Comparison of ENCODE assay signal across 18 cellular contexts in the genomic region with DNA sequence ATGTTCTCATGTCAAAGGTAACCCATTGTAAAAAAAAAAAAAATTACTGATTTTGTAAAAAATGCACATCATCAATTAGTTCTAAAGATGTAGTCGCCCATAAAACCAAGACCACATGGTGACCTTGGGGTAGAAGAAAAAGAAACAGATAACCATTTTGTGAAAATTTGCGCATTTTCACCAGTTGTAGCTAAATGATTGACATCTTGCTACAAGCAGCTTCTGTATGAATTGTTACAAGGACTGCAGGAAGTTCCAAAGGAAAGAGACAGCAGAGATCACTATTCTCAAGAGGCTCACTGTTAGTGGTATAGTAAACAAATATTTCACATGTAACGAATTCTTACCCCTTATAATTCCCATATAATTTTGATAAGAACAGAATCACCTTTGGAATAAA. TPM values are rescaled to one million over a fixed set of nuclear protein-coding genes. Genes with fewer than 3 reads are reported as not detected.
DNase-seq lines count a peak whose midpoint lies in the region; ATAC-seq, FAIRE-seq and TF ChIP-seq lines count a peak whose summit lies in the region.
"Had no signal": no experiment of that assay in that cellular context is flagged by ENCODE, and none has a peak within 500 bp of the region (broad histone marks: within the 10 kb centered on the region; RNA-seq: fewer than 3 reads in every experiment).

No MANE protein-coding gene starts in this region.

- intact Hi-C loops in activated naive CD4-positive, alpha-beta T cell treated with anti-CD3 and anti-CD28 coated beads for 36 hours (cut with micrococcal nuclease): no loop called here
- intact Hi-C loops in kidney (cut with DNase I): no loop called here
- intact Hi-C loops in pancreas (cut with DNase I): no loop called here

- peak overlapping the region; percentile 70 for H3K27ac Mint-ChIP-seq in activated naive CD4-positive, alpha-beta T cell treated with anti-CD3 and anti-CD28 coated beads, Interleukin-2, amount 50 U/mL, for 24 hours
- no peak overlapping the region for H3K27ac Mint-ChIP-seq in activated naive CD4-positive, alpha-beta T cell treated with anti-CD3 and anti-CD28 coated beads for 36 hours
- peak overlapping the region; percentile 31 for H3K27ac Mint-ChIP-seq in activated CD8-positive, alpha-beta T cell treated with anti-CD3 and anti-CD28 coated beads, Interleukin-2, amount 10 ng/mL, durations not matched to agents 7 days and 5 days
- H3K27ac Mint-ChIP-seq: neural progenitor cell had no signal

- H3K9ac ChIP-seq in kidney (ENCODE audit: low read length in 2 of 2): peak overlapping the region in 1 of 2 donors; percentile 43
- H3K9ac ChIP-seq: neural progenitor cell had no signal

- POLR2A ChIA-PET in activated CD8-positive, alpha-beta T cell treated with anti-CD3 and anti-CD28 coated beads, Interleukin-2, amount 10 ng/mL, durations not matched to agents 7 days and 5 days (lab: Charles Lee): interaction anchor here (0.9 to 1.7 kb wide), 2 partner anchors 38 to 49 kb away, joined by 3 to 6 read pairs; a partner anchor contains a TSS

- CTCF ChIA-PET in activated naive CD4-positive, alpha-beta T cell treated with anti-CD3 and anti-CD28 coated beads for 36 hours (lab: Charles Lee): interaction anchor here (1.1 to 1.2 kb wide), 2 partner anchors 49 to 204 kb away, joined by 3 to 5 read pairs; a partner anchor contains a TSS
- CTCF ChIA-PET in activated CD8-positive, alpha-beta T cell treated with anti-CD3 and anti-CD28 coated beads, Interleukin-2, amount 10 ng/mL, durations not matched to agents 7 days and 5 days (lab: Charles Lee): interaction anchor here (1.3 to 5.1 kb wide), 3 partner anchors 9 to 48 kb away, joined by 3 to 62 read pairs (median 3); a partner anchor contains a TSS

- 51 to 52% methylated on average over 3 of the region's 3 CpGs for WGBS in pancreas, 2 donors

- no peak for DNase-seq in activated naive CD4-positive, alpha-beta T cell treated with anti-CD3 and anti-CD28 coated beads for 36 hours
- no peak for DNase-seq in activated CD8-positive, alpha-beta T cell treated with anti-CD3 and anti-CD28 coated beads, Interleukin-2, amount 10 ng/mL, durations not matched to agents 7 days and 5 days
- no peak for DNase-seq in kidney
- no peak for DNase-seq in thoracic aorta (ENCODE audit: low spot score)
- no peak for DNase-seq in retina
- no peak for DNase-seq in pancreas
- no peak for DNase-seq in GM19238 (ENCODE audit: insufficient read length, low spot score)
- DNase-seq: activated CD4-positive, alpha-beta T cell treated with anti-CD3 and anti-CD28 coated beads, Interleukin-2, amount 10 ng/mL, durations not matched to agents 7 days and 5 days; activated naive CD4-positive, alpha-beta T cell; KBM-7; left cardiac atrium; NCI-H1105 treated with DMSO at 0.1 percent for 48 hours had no signal

- H3K4me1 ChIP-seq in kidney (ENCODE audit: control insufficient read depth in 1 of 2, insufficient read depth in 1 of 2, low read depth in 1 of 2, low read length in 2 of 2): peaks cover 17 to 41% of the 10 kb centered on the region in 2 donors
- peaks cover 12 to 33% of the 10 kb centered on the region in 2 donors for H3K4me1 ChIP-seq in thoracic aorta (ENCODE audit: control insufficient read depth in 1 of 2, low read depth in 2 of 2)
- peaks cover 0 to 23% (median 10%) of the 10 kb centered on the region in 3 donors for H3K4me1 ChIP-seq in pancreas
- H3K4me1 ChIP-seq: neural progenitor cell had no signal

- H3K9me3 Mint-ChIP-seq in activated naive CD4-positive, alpha-beta T cell treated with anti-CD3 and anti-CD28 coated beads, Interleukin-2, amount 50 U/mL, for 24 hours: peaks cover 4% of the 10 kb centered on the region
- no peaks in the 10 kb centered on the region for H3K9me3 Mint-ChIP-seq in activated naive CD4-positive, alpha-beta T cell treated with anti-CD3 and anti-CD28 coated beads for 36 hours
- H3K9me3 Mint-ChIP-seq in activated CD8-positive, alpha-beta T cell treated with anti-CD3 and anti-CD28 coated beads, Interleukin-2, amount 10 ng/mL, durations not matched to agents 7 days and 5 days (ENCODE audit: insufficient read depth): no peaks in the 10 kb centered on the region
- H3K9me3 Mint-ChIP-seq: activated CD4-positive, alpha-beta T cell treated with anti-CD3 and anti-CD28 coated beads, Interleukin-2, amount 10 ng/mL, durations not matched to agents 7 days and 5 days; central memory CD8-positive, alpha-beta T cell; neural progenitor cell had no signal

- H3K27me3 Mint-ChIP-seq in activated naive CD4-positive, alpha-beta T cell treated with anti-CD3 and anti-CD28 coated beads, Interleukin-2, amount 50 U/mL, for 24 hours: no peaks in the 10 kb centered on the region
- H3K27me3 Mint-ChIP-seq in activated naive CD4-positive, alpha-beta T cell treated with anti-CD3 and anti-CD28 coated beads for 36 hours (ENCODE audit: low read depth): no peaks in the 10 kb centered on the region
- H3K27me3 Mint-ChIP-seq in activated CD8-positive, alpha-beta T cell treated with anti-CD3 and anti-CD28 coated beads, Interleukin-2, amount 10 ng/mL, durations not matched to agents 7 days and 5 days (ENCODE audit: low read depth): no peaks in the 10 kb centered on the region
- H3K27me3 Mint-ChIP-seq: activated CD4-positive, alpha-beta T cell treated with anti-CD3 and anti-CD28 coated beads, Interleukin-2, amount 10 ng/mL, durations not matched to agents 7 days and 5 days; central memory CD8-positive, alpha-beta T cell had no signal

- H3K27ac ChIP-seq in kidney (ENCODE audit: low read depth in 2 of 2, low read length in 2 of 2): peak overlapping the region; percentile 87 to 91
- no peak overlapping the region for H3K27ac ChIP-seq in thoracic aorta
- H3K27ac ChIP-seq in pancreas: no peak overlapping the region
- H3K27ac ChIP-seq: epithelial cell of prostate, neural progenitor cell had no signal

- no peak for ATAC-seq in activated CD8-positive, alpha-beta T cell treated with anti-CD3 and anti-CD28 coated beads, Interleukin-2, amount 10 ng/mL, durations not matched to agents 7 days and 5 days
- ATAC-seq in thoracic aorta (ENCODE audit: insufficient number of reproducible peaks, low FRiP score, low read depth) (no peak), pancreas (no peak)

- no peaks in the 10 kb centered on the region for H3K27me3 ChIP-seq in thoracic aorta (replicated peaks; ENCODE audit: insufficient read depth)
- no peaks in the 10 kb centered on the region for H3K27me3 ChIP-seq in pancreas
- H3K27me3 ChIP-seq: neural progenitor cell had no signal

- H3K4me3 ChIP-seq in kidney (ENCODE audit: low read length in 2 of 2) (peak overlapping the region in 1 of 2 donors; percentile 22), thoracic aorta (peak overlapping the region; percentile 45), pancreas (no peak overlapping the region)
- H3K4me3 ChIP-seq: HAP-1, neural progenitor cell, skin epidermis had no signal

- peaks cover 22% of the 10 kb centered on the region for H3K36me3 Mint-ChIP-seq in activated naive CD4-positive, alpha-beta T cell treated with anti-CD3 and anti-CD28 coated beads, Interleukin-2, amount 50 U/mL, for 24 hours
- H3K36me3 Mint-ChIP-seq in activated naive CD4-positive, alpha-beta T cell treated with anti-CD3 and anti-CD28 coated beads for 36 hours (ENCODE audit: low read depth): peaks cover 8% of the 10 kb centered on the region
- peaks cover 27% of the 10 kb centered on the region for H3K36me3 Mint-ChIP-seq in activated CD8-positive, alpha-beta T cell treated with anti-CD3 and anti-CD28 coated beads, Interleukin-2, amount 10 ng/mL, durations not matched to agents 7 days and 5 days (ENCODE audit: low read depth)

- H3K4me1 Mint-ChIP-seq in activated naive CD4-positive, alpha-beta T cell treated with anti-CD3 and anti-CD28 coated beads, Interleukin-2, amount 50 U/mL, for 24 hours: peaks cover 90% of the 10 kb centered on the region
- H3K4me1 Mint-ChIP-seq in activated naive CD4-positive, alpha-beta T cell treated with anti-CD3 and anti-CD28 coated beads for 36 hours (ENCODE audit: low read depth): peaks cover 75% of the 10 kb centered on the region
- peaks cover 57% of the 10 kb centered on the region for H3K4me1 Mint-ChIP-seq in activated CD8-positive, alpha-beta T cell treated with anti-CD3 and anti-CD28 coated beads, Interleukin-2, amount 10 ng/mL, durations not matched to agents 7 days and 5 days (ENCODE audit: low read depth)

- TF ChIP-seq CTCF in kidney (IDR thresholded peaks at IDR 0.05; ENCODE audit: borderline replicate concordance, extremely low read depth, insufficient read depth): no peak
- no peak for TF ChIP-seq CTCF in thoracic aorta (IDR thresholded peaks at IDR 0.05)
- TF ChIP-seq CTCF in pancreas (IDR thresholded peaks at IDR 0.05): no peak

- H3K4me3 Mint-ChIP-seq in activated naive CD4-positive, alpha-beta T cell treated with anti-CD3 and anti-CD28 coated beads, Interleukin-2, amount 50 U/mL, for 24 hours: peak overlapping the region; percentile 60
- H3K4me3 Mint-ChIP-seq in activated naive CD4-positive, alpha-beta T cell treated with anti-CD3 and anti-CD28 coated beads for 36 hours: no peak overlapping the region
- H3K4me3 Mint-ChIP-seq in activated CD8-positive, alpha-beta T cell treated with anti-CD3 and anti-CD28 coated beads, Interleukin-2, amount 10 ng/mL, durations not matched to agents 7 days and 5 days: peak overlapping the region; percentile 42
- H3K4me3 Mint-ChIP-seq: activated CD4-positive, alpha-beta T cell treated with anti-CD3 and anti-CD28 coated beads, Interleukin-2, amount 10 ng/mL, durations not matched to agents 7 days and 5 days; neural progenitor cell had no signal

- H3K36me3 ChIP-seq in kidney (ENCODE audit: control insufficient read depth in 1 of 2, insufficient read depth in 2 of 2, low read length in 2 of 2) (peaks cover 0 to 2% of the 10 kb centered on the region in 2 donors), thoracic aorta (no peaks in the 10 kb centered on the region), pancreas (no peaks in the 10 kb centered on the region)
- H3K36me3 ChIP-seq: HAP-1, neural progenitor cell had no signal

- FAIRE-seq in kidney (lab: Jason Lieb, UNC) (no peak), pancreas (lab: Jason Lieb, UNC) (no peak)

- no peaks in the 10 kb centered on the region for H3K9me3 ChIP-seq in kidney (ENCODE audit: control insufficient read depth in 1 of 2, low read length in 2 of 2)
- H3K9me3 ChIP-seq in thoracic aorta: no peaks in the 10 kb centered on the region
- H3K9me3 ChIP-seq in pancreas: no peaks in the 10 kb centered on the region
- H3K9me3 ChIP-seq: HAP-1 had no signal

RNA-seq across cellular contexts. Expression of a gene that starts 48.7 kb away (rescaled TPM):
- total RNA-seq in activated naive CD4-positive, alpha-beta T cell treated with anti-CD3 and anti-CD28 coated beads for 36 hours: 10 to 100 TPM; 26.6 to 28.1 TPM
- total RNA-seq in activated CD8-positive, alpha-beta T cell treated with anti-CD3 and anti-CD28 coated beads, Interleukin-2, amount 10 ng/mL, durations not matched to agents 7 days and 5 days: 10 to 100 TPM; 14.7 to 15.5 TPM
- total RNA-seq in kidney: 32.3 TPM
- polyA plus RNA-seq in kidney (ENCODE audit: insufficient read depth, low read depth, low replicate concordance): 4.9 TPM
- 10 to 100 TPM; 23.4 to 29.6 TPM for total RNA-seq in thoracic aorta
- 10 to 100 TPM in 1 of 6 donors, 1 to 10 TPM in 5; 3.1 to 11.8 (median 4.9) TPM for total RNA-seq in pancreas
- 1 to 10 TPM; 2.4 to 3.2 TPM for polyA plus RNA-seq in pancreas

Comparison
In these comparisons a context has a peak if more than half of its experiments do, and no peak if none do; other contexts are left out.
1. H3K27ac ChIP-seq: peak in kidney (2 of 2); none in thoracic aorta (0 of 2) and pancreas (0 of 4).